9 cellular contexts compared by ENCODE assay signal in the genomic region with DNA sequence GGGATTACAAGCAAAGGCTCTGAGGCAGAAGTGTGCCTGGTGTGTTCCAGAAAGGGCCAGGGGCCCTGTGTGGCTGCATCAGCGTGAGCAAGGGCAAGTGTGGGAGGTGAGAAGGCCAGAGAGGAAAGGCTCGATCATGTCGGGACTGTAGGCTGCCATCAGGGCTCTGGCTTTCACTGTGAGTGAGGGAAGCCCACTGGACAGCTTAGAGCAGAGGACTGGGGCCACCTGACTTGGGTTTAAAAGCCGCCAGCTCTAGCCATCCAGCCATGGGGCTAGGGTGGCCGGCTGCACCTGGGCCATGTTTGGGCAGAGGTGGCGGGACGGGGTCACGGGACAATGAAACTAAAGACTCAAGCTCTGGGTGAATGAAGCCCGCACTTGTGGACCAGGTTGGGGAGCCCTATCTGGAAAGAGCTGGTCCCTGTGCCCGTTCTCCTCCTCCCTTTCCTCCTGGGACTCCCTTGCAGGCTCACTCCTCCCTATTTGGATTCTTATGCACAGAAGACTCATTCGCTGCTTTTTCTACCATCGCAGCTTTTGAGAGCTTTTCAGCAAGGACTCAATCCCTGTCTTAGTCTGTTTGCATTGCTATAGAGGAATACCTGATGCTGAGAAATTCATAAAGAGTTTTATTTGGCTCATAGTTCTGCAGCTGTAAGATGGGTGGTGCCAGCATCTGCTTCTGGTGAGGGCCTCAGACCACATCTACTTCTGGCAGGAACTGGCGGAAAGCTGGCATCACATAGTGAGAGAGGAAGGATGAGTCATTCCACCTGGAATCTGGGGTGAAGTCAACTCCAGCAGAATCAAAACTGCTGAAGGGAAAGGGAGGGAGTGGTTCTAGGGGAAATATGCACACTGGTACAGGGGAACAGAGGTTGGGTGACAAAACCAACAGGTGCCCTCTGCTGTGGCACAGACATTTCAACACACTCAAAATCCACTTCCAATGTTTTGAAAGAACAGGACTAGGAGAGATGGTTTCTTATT. TPM values are rescaled to one million over a fixed set of nuclear protein-coding genes. Genes with fewer than 3 reads are reported as not detected.
DNase-seq lines count a peak whose midpoint lies in the region; ATAC-seq and TF ChIP-seq lines count a peak whose summit lies in the region.
"Had no signal": no experiment of that assay in that cellular context is flagged by ENCODE, and none has a peak within 500 bp of the region (broad histone marks: within the 10 kb centered on the region; RNA-seq: fewer than 3 reads in every experiment).

No MANE protein-coding gene starts in this region.

- H4K12ac ChIP-seq in trophoblast cell (ENCODE audit: low read depth, low read length): no peak overlapping the region

- H3K27ac ChIP-seq in trophoblast cell (ENCODE audit: low read depth, low read length): no peak overlapping the region
- H3K27ac ChIP-seq: neural progenitor cell had no signal

- no peak overlapping the region for H3K14ac ChIP-seq in trophoblast cell (ENCODE audit: low read length)

- H3K4me3 ChIP-seq in trophoblast cell (ENCODE audit: low read depth, low read length): no peak overlapping the region
- H3K4me3 ChIP-seq: neural progenitor cell had no signal

- DNase-seq in GDM1 (lab: John Stamatoyannopoulos, UW): peak; percentile 49
- peak; percentile 14 for DNase-seq in left lobe of liver (ENCODE audit: low spot score)
- DNase-seq in NK-92 treated with Interleukin-12 subunit alpha and Interleukin-12 subunit beta, amount 100 ng/mL, for 24 hours (lab: John Stamatoyannopoulos, UW): no peak
- no peak for DNase-seq in trophoblast cell
- DNase-seq: activated CD4-positive, alpha-beta T cell treated with anti-CD3 and anti-CD28 coated beads, Interleukin-2, amount 50 U/mL, for 48 hours; effector memory CD4-positive, alpha-beta T cell had no signal

- no peak overlapping the region for H2BK5ac ChIP-seq in trophoblast cell (ENCODE audit: low read depth, low read length, poor library complexity)

- H4K91ac ChIP-seq in trophoblast cell (ENCODE audit: low read depth, low read length): no peak overlapping the region

- H3K4ac ChIP-seq in trophoblast cell (ENCODE audit: low read depth, low read length): no peak overlapping the region

- H4K8ac ChIP-seq in trophoblast cell (ENCODE audit: low read depth, low read length): no peak overlapping the region

- ATAC-seq in SK-N-SH treated with all-trans-retinoic acid at 6 μM for 48 hours (peak; percentile 90), left lobe of liver (no peak), HG03442 (IDR thresholded peaks at IDR 0.05; ENCODE audit: unreplicated experiment) (no peak)

- H3K23ac ChIP-seq in trophoblast cell (ENCODE audit: low read length): no peak overlapping the region

- no peaks in the 10 kb centered on the region for H3K27me3 ChIP-seq in trophoblast cell (ENCODE audit: insufficient read depth, low read length)
- H3K27me3 ChIP-seq: neural progenitor cell had no signal

- no peak overlapping the region for H2BK120ac ChIP-seq in trophoblast cell (ENCODE audit: insufficient read depth, low read length, poor library complexity)

- no peak overlapping the region for H2AK5ac ChIP-seq in trophoblast cell (ENCODE audit: low read length)

- no CpG with 5 or more reads among the region's 13 CpGs for WGBS in trophoblast cell (ENCODE audit: extremely low coverage, insufficient coverage, insufficient read length)

- H2BK12ac ChIP-seq in trophoblast cell (ENCODE audit: low read length): no peak overlapping the region

- no peaks in the 10 kb centered on the region for H3K36me3 ChIP-seq in trophoblast cell (ENCODE audit: control insufficient read depth in 1 of 2, insufficient read depth in 2 of 2, low read length in 2 of 2)
- H3K36me3 ChIP-seq: neural progenitor cell had no signal

- no peak overlapping the region for H2AFZ ChIP-seq in trophoblast cell (ENCODE audit: insufficient read depth, low read length, poor library complexity)
- H2AFZ ChIP-seq: neural progenitor cell had no signal

- no peak overlapping the region for H3K9ac ChIP-seq in trophoblast cell (ENCODE audit: low read length)
- H3K9ac ChIP-seq: neural progenitor cell had no signal

- no peaks in the 10 kb centered on the region for H3K4me1 ChIP-seq in trophoblast cell (ENCODE audit: control insufficient read depth in 1 of 2, insufficient read depth in 2 of 2, low read length in 2 of 2)
- H3K4me1 ChIP-seq: neural progenitor cell had no signal

- H3K4me2 ChIP-seq in trophoblast cell (ENCODE audit: low read length): no peak overlapping the region
- H3K4me2 ChIP-seq: neural progenitor cell had no signal

- H3K9me3 ChIP-seq in trophoblast cell (ENCODE audit: insufficient read depth, low read depth, low read length): peaks cover 11% of the 10 kb centered on the region

- H3K79me2 ChIP-seq in trophoblast cell (ENCODE audit: control insufficient read depth, insufficient read depth, low read length, poor library complexity): no peaks in the 10 kb centered on the region

- H3K18ac ChIP-seq in trophoblast cell (ENCODE audit: low read length): no peak overlapping the region

- H3K79me1 ChIP-seq in trophoblast cell (ENCODE audit: low read length): no peaks in the 10 kb centered on the region

TF ChIP-seq in SK-N-SH treated with all-trans-retinoic acid at 6 μM for 48 hours, 23 proteins besides CTCF, POLR2A, EP300 and RAD21 (continues in another document):
- no peak for TF ChIP-seq ZFP3 (CRISPR knock-in tag; IDR thresholded peaks at IDR 0.05)
- no peak for TF ChIP-seq GLIS3 (CRISPR knock-in tag; IDR thresholded peaks at IDR 0.05)
- TF ChIP-seq TCF4 (CRISPR knock-in tag; IDR thresholded peaks at IDR 0.05; ENCODE audit: borderline replicate concordance): no peak
- TF ChIP-seq SNAI2 (CRISPR knock-in tag; IDR thresholded peaks at IDR 0.05): no peak
- TF ChIP-seq PPARA (CRISPR knock-in tag; IDR thresholded peaks at IDR 0.05; ENCODE audit: borderline replicate concordance): no peak
- no peak for TF ChIP-seq CSRNP3 (CRISPR knock-in tag; IDR thresholded peaks at IDR 0.05)
- no peak for TF ChIP-seq ISL1 (CRISPR knock-in tag; IDR thresholded peaks at IDR 0.05)
- TF ChIP-seq ESRRG (CRISPR knock-in tag; IDR thresholded peaks at IDR 0.05): no peak
- no peak for TF ChIP-seq BACH2 (CRISPR knock-in tag; IDR thresholded peaks at IDR 0.05; ENCODE audit: borderline replicate concordance)
- no peak for TF ChIP-seq ZC3H10 (CRISPR knock-in tag; IDR thresholded peaks at IDR 0.05)
- TF ChIP-seq OSR1 (CRISPR knock-in tag; IDR thresholded peaks at IDR 0.05): no peak
- no peak for TF ChIP-seq TSHZ2 (CRISPR knock-in tag; IDR thresholded peaks at IDR 0.05)
- no peak for TF ChIP-seq ZNF565 (CRISPR knock-in tag; conservative IDR thresholded peaks at IDR 0.05; ENCODE audit: low read depth)
- no peak for TF ChIP-seq ZNF8 (CRISPR knock-in tag; IDR thresholded peaks at IDR 0.05)
- no peak for TF ChIP-seq RARB (CRISPR knock-in tag; IDR thresholded peaks at IDR 0.05)
- no peak for TF ChIP-seq ARNTL (CRISPR knock-in tag; IDR thresholded peaks at IDR 0.05; ENCODE audit: borderline replicate concordance, low read depth)

RNA-seq across cellular contexts. Expression of gene CTAG1B, which starts 15.3 kb away (rescaled TPM):
- total RNA-seq in left lobe of liver: not detected
- polyA plus RNA-seq in trophoblast cell (2013): not detected in 2 replicates

RNA-seq across cellular contexts. Expression of gene CTAG1A, which starts 18.8 kb away (rescaled TPM):
- total RNA-seq in left lobe of liver: not detected
- not detected in 2 replicates for polyA plus RNA-seq in trophoblast cell (2013)

RNA-seq across cellular contexts. Expression of gene CTAG2, which starts 49.6 kb away (rescaled TPM):
- total RNA-seq in left lobe of liver: not detected
- not detected in 2 replicates for polyA plus RNA-seq in trophoblast cell (2013)

RNA-seq across cellular contexts. Expression of gene IKBKG, which starts 56.3 kb away (rescaled TPM):
- 69.0 TPM for total RNA-seq in left lobe of liver
- polyA plus RNA-seq in trophoblast cell (2013): 14.6 and 15.7 TPM in 2 replicates

RNA-seq across cellular contexts. Expression of gene G6PD, which starts 57.1 kb away (rescaled TPM):
- total RNA-seq in left lobe of liver: 5.6 TPM
- 70.4 and 71.8 TPM in 2 replicates for polyA plus RNA-seq in trophoblast cell (2013)

Comparison
In these comparisons a context has a peak if more than half of its experiments do, and no peak if none do; other contexts are left out.
1. DNase-seq: peak in GDM1 (single experiment) and left lobe of liver (single experiment); none in NK-92 treated with Interleukin-12 subunit alpha and Interleukin-12 subunit beta, amount 100 ng/mL, for 24 hours (single experiment) and trophoblast cell (0 of 2).